24 cellular contexts compared by ENCODE assay signal in genomic region chr17:79650861-79651260, GRCh38. TPM values are rescaled to one million over a fixed set of nuclear protein-coding genes. Genes with fewer than 3 reads are reported as not detected.
"Had no signal": no experiment of that assay in that cellular context is flagged by ENCODE, and none has a peak within 500 bp of the region (broad histone marks: within the 10 kb centered on the region; RNA-seq: fewer than 3 reads in every experiment).

No MANE protein-coding gene starts in this region.

- ATAC-seq: activated CD8-positive, alpha-beta T cell treated with anti-CD3 and anti-CD28 coated beads, Interleukin-2, amount 10 ng/mL, durations not matched to agents 7 days and 5 days; left lung; mucosa of descending colon had no signal

- DNase-seq: activated CD4-positive, alpha-beta T cell treated with anti-CD3 and anti-CD28 coated beads, Interleukin-2, amount 10 ng/mL, durations not matched to agents 7 days and 5 days; activated CD8-positive, alpha-beta T cell treated with anti-CD3 and anti-CD28 coated beads, Interleukin-2, amount 10 ng/mL, durations not matched to agents 7 days and 5 days; activated naive CD8-positive, alpha-beta T cell treated with anti-CD3 and anti-CD28 coated beads for 36 hours; amniotic stem cell; foreskin fibroblast; mucosa of descending colon; naive B cell; SIG-M5; stimulated activated CD4-positive, alpha-beta T cell treated with anti-CD3 and anti-CD28 coated beads, Interleukin-12 subunit alpha, Interleukin-12 subunit beta, amount 100 ng/mL, for 4 hours; stimulated activated CD4-positive, alpha-beta T cell treated with anti-CD3 and anti-CD28 coated beads, Interleukin-1b, Interleukin-23, amount 100 ng/mL, for 48 hours; stimulated activated CD8-positive, alpha-beta memory T cell treated with anti-CD3 and anti-CD28 coated beads, Interleukin-4, amount 100 ng/mL, for 48 hours; stimulated activated naive CD4-positive, alpha-beta T cell; substantia nigra; T1000; trophoblast cell had no signal

- H3K27ac ChIP-seq: cardiac muscle cell, hepatocyte, left lung, neural progenitor cell, ovary had no signal

RNA-seq across cellular contexts. Expression of gene RBFOX3, which starts 40.0 kb away (rescaled TPM):
- total RNA-seq: activated CD4-positive, alpha-beta T cell treated with anti-CD3 and anti-CD28 coated beads, Interleukin-2, amount 10 ng/mL, durations not matched to agents 7 days and 5 days; activated CD8-positive, alpha-beta T cell treated with anti-CD3 and anti-CD28 coated beads, Interleukin-2, amount 10 ng/mL, durations not matched to agents 7 days and 5 days; activated naive CD8-positive, alpha-beta T cell treated with anti-CD3 and anti-CD28 coated beads for 36 hours; chondrocyte; dermis microvascular lymphatic vessel endothelial cell; hepatocyte; left lung; renal cortical epithelial cell; T-helper 1 cell treated with Interleukin-12 subunit alpha and Interleukin-12 subunit beta and Interleukin-4 antibody, amounts not matched to agents 30 ng/mL and 1 ng/mL, for 36 hours had no signal
